Comparison of ENCODE assay signal across 22 cellular contexts in genomic region chr2:70534183-70534836, GRCh38. TPM values are rescaled to one million over a fixed set of nuclear protein-coding genes. Genes with fewer than 3 reads are reported as not detected.
DNase-seq lines count a peak whose midpoint lies in the region; ATAC-seq and TF ChIP-seq lines count a peak whose summit lies in the region.
"Had no signal": no experiment of that assay in that cellular context is flagged by ENCODE, and none has a peak within 500 bp of the region (broad histone marks: within the 10 kb centered on the region; RNA-seq: fewer than 3 reads in every experiment).

No MANE protein-coding gene starts in this region.

- peaks cover 0 to 4% of the 10 kb centered on the region in 2 donors for H3K9me3 Mint-ChIP-seq in natural killer cell
- peaks cover 11% of the 10 kb centered on the region for H3K9me3 Mint-ChIP-seq in natural killer cell treated with Interleukin-12 subunit alpha and Interleukin-12 subunit beta and Interleukin-15 and Interleukin-18, amount 100 ng/mL, for 72 hours
- peaks cover 11% of the 10 kb centered on the region in 2 donors for H3K9me3 Mint-ChIP-seq in stimulated activated naive B cell treated with anti-CD40 and anti-IgM and Interleukin-4, amounts not matched to agents 10 μg/mL and 1 μg/mL and 100 μg/mL, for 72 hours

- peaks cover 6% of the 10 kb centered on the region; the same call in 1 of the 2 replicates for H3F3A ChIP-seq in MM.1S (ENCODE audit: insufficient read depth, low read length)

- no peak overlapping the region for H2AFZ ChIP-seq in MM.1S (ENCODE audit: low read length)

- H3K4me3 Mint-ChIP-seq in natural killer cell: peak overlapping the region; percentile 35
- no peak overlapping the region for H3K4me3 Mint-ChIP-seq in natural killer cell treated with Interleukin-12 subunit alpha and Interleukin-12 subunit beta and Interleukin-15 and Interleukin-18, amount 100 ng/mL, for 72 hours
- no peak overlapping the region for H3K4me3 Mint-ChIP-seq in stimulated activated naive B cell treated with anti-CD40 and anti-IgM and Interleukin-4, amounts not matched to agents 10 μg/mL and 1 μg/mL and 100 μg/mL, for 72 hours
- H3K4me3 Mint-ChIP-seq: CD4-positive, CD25-positive, alpha-beta regulatory T cell had no signal

- DNase-seq in natural killer cell (no peak), epithelial cell of prostate (ENCODE audit: low read depth, low spot score) (no peak), myocyte (ENCODE audit: low read depth) (peak; percentile 31), NCI-H2081 (lab: John Stamatoyannopoulos, UW) (no peak), MM.1S (no peak)
- no peak for DNase-seq in natural killer cell treated with Interleukin-12 subunit alpha and Interleukin-12 subunit beta and Interleukin-15 and Interleukin-18, amount 100 ng/mL, for 72 hours (ENCODE audit: low spot score)
- no peak for DNase-seq in stimulated activated naive B cell treated with anti-CD40 and anti-IgM and Interleukin-4, amounts not matched to agents 10 μg/mL and 1 μg/mL and 100 μg/mL, for 72 hours
- DNase-seq: CD4-positive, CD25-positive, alpha-beta regulatory T cell; HCEC 1CT; Kasumi-1; MG63; NCI-H2029; NCI-H2227 treated with DMSO at 0.1 percent for 48 hours; NCI-H526 treated with DMSO at 0.1 percent for 48 hours; Peyer's patch; SIG-M5 had no signal

- TF ChIP-seq CTCF in natural killer cell (IDR thresholded peaks at IDR 0.05) (no peak), MM.1S (IDR thresholded peaks at IDR 0.05; ENCODE audit: low read length) (no peak)

- H3K4me1 ChIP-seq in MM.1S (ENCODE audit: low read length): peaks cover 19% of the 10 kb centered on the region
- H3K4me1 ChIP-seq: BLaER1 had no signal

- H3K27me3 Mint-ChIP-seq in natural killer cell (ENCODE audit: low read depth in 2 of 2): peaks cover 2 to 4% of the 10 kb centered on the region in 2 donors
- no peaks in the 10 kb centered on the region for H3K27me3 Mint-ChIP-seq in natural killer cell treated with Interleukin-12 subunit alpha and Interleukin-12 subunit beta and Interleukin-15 and Interleukin-18, amount 100 ng/mL, for 72 hours
- H3K27me3 Mint-ChIP-seq in stimulated activated naive B cell treated with anti-CD40 and anti-IgM and Interleukin-4, amounts not matched to agents 10 μg/mL and 1 μg/mL and 100 μg/mL, for 72 hours: peaks cover 29 to 36% of the 10 kb centered on the region in 2 donors

- no peaks in the 10 kb centered on the region for H3K9me2 ChIP-seq in MM.1S (replicated peaks; ENCODE audit: insufficient read depth, low read length)

- no peaks in the 10 kb centered on the region for H3K27me3 ChIP-seq in MM.1S (replicated peaks; ENCODE audit: insufficient read depth, low read length)
- H3K27me3 ChIP-seq: BLaER1, MG63, Peyer's patch had no signal

- H3K36me3 ChIP-seq in MM.1S (replicated peaks; ENCODE audit: insufficient read depth, low read length): no peaks in the 10 kb centered on the region
- H3K36me3 ChIP-seq: BLaER1, MG63, Peyer's patch had no signal

- H3K4me3 ChIP-seq in MM.1S (ENCODE audit: low read length): no peak overlapping the region
- H3K4me3 ChIP-seq: BLaER1, K562, MG63, Peyer's patch, SK-N-MC had no signal

- H3K27ac ChIP-seq in epithelial cell of prostate (peak overlapping the region; percentile 100), MM.1S (ENCODE audit: low read length) (no peak overlapping the region)
- H3K27ac ChIP-seq: BLaER1, HL-60, Peyer's patch, SK-N-MC had no signal

- intact Hi-C loops in natural killer cell (cut with micrococcal nuclease): no loop called here

- ATAC-seq in natural killer cell (peak; percentile 55 to 91 (median 65)), HG03280 (IDR thresholded peaks at IDR 0.05; ENCODE audit: unreplicated experiment) (no peak)
- no peak for ATAC-seq in natural killer cell treated with Interleukin-12 subunit alpha and Interleukin-12 subunit beta and Interleukin-15 and Interleukin-18, amount 100 ng/mL, for 72 hours
- no peak for ATAC-seq in stimulated activated naive B cell treated with anti-CD40 and anti-IgM and Interleukin-4, amounts not matched to agents 10 μg/mL and 1 μg/mL and 100 μg/mL, for 72 hours (replicated peaks)
- ATAC-seq: K562 had no signal

- no peaks in the 10 kb centered on the region for H3K9me3 ChIP-seq in MM.1S (replicated peaks; ENCODE audit: insufficient read depth, low read length)
- H3K9me3 ChIP-seq: Peyer's patch had no signal

- H3K4me2 ChIP-seq in MM.1S (ENCODE audit: low read depth, low read length): no peak overlapping the region
- H3K4me2 ChIP-seq: BLaER1 had no signal

- peaks cover 39 to 40% of the 10 kb centered on the region in 2 donors for H3K4me1 Mint-ChIP-seq in natural killer cell
- H3K4me1 Mint-ChIP-seq in natural killer cell treated with Interleukin-12 subunit alpha and Interleukin-12 subunit beta and Interleukin-15 and Interleukin-18, amount 100 ng/mL, for 72 hours (ENCODE audit: low read depth in 2 of 2): peaks cover 5 to 12% of the 10 kb centered on the region in 2 donors
- H3K4me1 Mint-ChIP-seq in stimulated activated naive B cell treated with anti-CD40 and anti-IgM and Interleukin-4, amounts not matched to agents 10 μg/mL and 1 μg/mL and 100 μg/mL, for 72 hours: peaks cover 12 to 21% of the 10 kb centered on the region in 2 donors
- H3K4me1 Mint-ChIP-seq: CD4-positive, CD25-positive, alpha-beta regulatory T cell had no signal

- H3K79me2 ChIP-seq in MM.1S (ENCODE audit: low read length): peaks cover 61% of the 10 kb centered on the region

- peaks cover 9% of the 10 kb centered on the region for H3K36me3 Mint-ChIP-seq in natural killer cell
- H3K36me3 Mint-ChIP-seq in natural killer cell treated with Interleukin-12 subunit alpha and Interleukin-12 subunit beta and Interleukin-15 and Interleukin-18, amount 100 ng/mL, for 72 hours: peaks cover 14% of the 10 kb centered on the region
- H3K36me3 Mint-ChIP-seq in stimulated activated naive B cell treated with anti-CD40 and anti-IgM and Interleukin-4, amounts not matched to agents 10 μg/mL and 1 μg/mL and 100 μg/mL, for 72 hours: peaks cover 0 to 6% of the 10 kb centered on the region in 2 donors
- H3K36me3 Mint-ChIP-seq: CD4-positive, CD25-positive, alpha-beta regulatory T cell had no signal

- H3K27ac Mint-ChIP-seq in natural killer cell: peak overlapping the region; percentile 45 to 65
- H3K27ac Mint-ChIP-seq in natural killer cell treated with Interleukin-12 subunit alpha and Interleukin-12 subunit beta and Interleukin-15 and Interleukin-18, amount 100 ng/mL, for 72 hours: no peak overlapping the region
- H3K27ac Mint-ChIP-seq in stimulated activated naive B cell treated with anti-CD40 and anti-IgM and Interleukin-4, amounts not matched to agents 10 μg/mL and 1 μg/mL and 100 μg/mL, for 72 hours: peak overlapping the region; percentile 37
- H3K27ac Mint-ChIP-seq: CD4-positive, CD25-positive, alpha-beta regulatory T cell had no signal

- no peak overlapping the region for H3K9ac ChIP-seq in MM.1S (ENCODE audit: low read length)
- H3K9ac ChIP-seq: BLaER1 had no signal

- H4K20me1 ChIP-seq in MM.1S (ENCODE audit: insufficient read depth, low read length): no peaks in the 10 kb centered on the region
- H4K20me1 ChIP-seq: BLaER1 had no signal

RNA-seq across cellular contexts. Expression of gene TGFA, which starts 19.3 kb away (rescaled TPM):
- total RNA-seq in natural killer cell (10 to 100 TPM in 1 of 3 donors, 1 to 10 TPM in 2; 5.0 to 13.3 (median 8.6) TPM), myocyte (0.19 and 0.21 TPM in 2 replicates)
- total RNA-seq in natural killer cell treated with Interleukin-12 subunit alpha and Interleukin-12 subunit beta and Interleukin-15 and Interleukin-18, amount 100 ng/mL, for 72 hours: 1 to 10 TPM in 1 of 2 donors, under 1 TPM in 1; 0.86 to 1.6 TPM
- polyA plus RNA-seq in myocyte (2012): 0.05 TPM
- total RNA-seq: K562 had no signal
- polyA plus RNA-seq: AG04450, K562 had no signal

Comparison
In these comparisons a context has a peak if more than half of its experiments do, and no peak if none do; other contexts are left out.
1. ATAC-seq: peak in natural killer cell (3 of 3); none in natural killer cell treated with Interleukin-12 subunit alpha and Interleukin-12 subunit beta and Interleukin-15 and Interleukin-18, amount 100 ng/mL, for 72 hours (0 of 2), stimulated activated naive B cell treated with anti-CD40 and anti-IgM and Interleukin-4, amounts not matched to agents 10 μg/mL and 1 μg/mL and 100 μg/mL, for 72 hours (0 of 2) and HG03280 (single experiment).
2. H3K27ac Mint-ChIP-seq: peak in natural killer cell (2 of 2) and stimulated activated naive B cell treated with anti-CD40 and anti-IgM and Interleukin-4, amounts not matched to agents 10 μg/mL and 1 μg/mL and 100 μg/mL, for 72 hours (single experiment); none in natural killer cell treated with Interleukin-12 subunit alpha and Interleukin-12 subunit beta and Interleukin-15 and Interleukin-18, amount 100 ng/mL, for 72 hours (0 of 2).